ENCODE assay signal across 4 cellular contexts in genomic region chr7:154030476-154030875, GRCh38. TPM values are rescaled to one million over a fixed set of nuclear protein-coding genes. Genes with fewer than 3 reads are reported as not detected.
"Had no signal": no experiment of that assay in that cellular context is flagged by ENCODE, and none has a peak within 500 bp of the region (broad histone marks: within the 10 kb centered on the region; RNA-seq: fewer than 3 reads in every experiment).

No MANE protein-coding gene starts in this region.

RNA-seq across cellular contexts. Expression of gene DPP6, which starts 21.7 kb away (rescaled TPM):
- total RNA-seq: GM23248, HepG2, HFFc6, HT1080 had no signal
